In the genomic region with DNA sequence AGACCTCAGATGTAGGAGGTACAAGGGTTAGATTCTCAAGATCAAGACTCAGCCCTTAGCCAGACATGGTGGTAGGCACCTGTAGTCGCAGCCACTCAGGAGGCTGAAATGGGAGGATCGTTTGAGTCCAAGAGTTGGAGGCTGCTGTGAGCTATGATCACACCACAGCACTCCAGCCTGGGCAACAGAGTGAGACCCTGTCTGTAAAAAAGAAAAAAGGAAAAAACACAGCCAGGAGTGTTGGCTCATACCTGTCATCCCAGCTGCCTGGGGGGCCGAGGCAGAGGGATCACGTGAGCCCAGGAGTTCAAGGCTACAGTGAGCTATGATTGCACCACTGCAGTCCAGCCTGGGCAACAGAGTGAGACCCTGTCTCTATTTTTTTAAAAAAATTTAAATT, we compare ENCODE assay signal across 20 cellular contexts.
"Had no signal": no experiment of that assay in that cellular context is flagged by ENCODE, and none has a peak within 500 bp of the region (broad histone marks: within the 10 kb centered on the region; RNA-seq: fewer than 3 reads in every experiment).

No MANE protein-coding gene starts in this region.

- H3K4me2 ChIP-seq: KMS-11, SK-N-SH had no signal

- H3K9ac ChIP-seq: KMS-11, SK-N-SH had no signal

- FAIRE-seq: RCC 7860 had no signal

- H3K9me3 ChIP-seq: SK-N-SH had no signal

- H3K27ac ChIP-seq: KMS-11 had no signal

- DNase-seq: IMR-90, Kasumi-1, MV-4-11, NCI-H1048, NCI-H1105, NCI-H1417, NCI-H1436 treated with DMSO at 0.1 percent for 48 hours, NCI-H1694, NCI-H187 treated with DMSO at 0.1 percent for 48 hours, NCI-H2029 treated with DMSO at 0.1 percent for 48 hours, NCI-H2227 treated with DMSO at 0.1 percent for 48 hours, NCI-H524, NCI-H526 treated with DMSO at 0.1 percent for 48 hours, NCI-H774, RPMI8226, SHP77, SK-N-SH, SW 1271 had no signal
